ENCODE assay signal across 8 cellular contexts in genomic region chr13:50911051-50911690, GRCh38. TPM values are rescaled to one million over a fixed set of nuclear protein-coding genes. Genes with fewer than 3 reads are reported as not detected.
A peak's percentile ranks its signal among the peaks of the same experiment; 100 is the strongest.
DNase-seq lines count a peak whose midpoint lies in the region; ATAC-seq and TF ChIP-seq lines count a peak whose summit lies in the region.

No MANE protein-coding gene starts in this region.

- intact Hi-C loops in CD4-positive, alpha-beta memory T cell (cut with micrococcal nuclease) = loop anchor here (1.0 to 5.0 kb wide), 6 partner anchors 554 to 1119 kb away; partner anchors contain the start of genes KPNA3 and SPRYD7

- H3K4me1 ChIP-seq in CD4-positive, alpha-beta memory T cell (ENCODE audit: insufficient read depth, low read length) = peaks cover 59% of the 10 kb centered on the region
- H3K4me1 ChIP-seq in HUES6 (ENCODE audit: control insufficient read depth, insufficient read depth, low read length) = peaks cover 23% of the 10 kb centered on the region
- peaks cover 0 to 61% (median 30%) of the 10 kb centered on the region in 4 donors for H3K4me1 ChIP-seq in tibial nerve

- H3K27ac Mint-ChIP-seq in CD4-positive, alpha-beta memory T cell = peak overlapping the region; percentile 89 to 98 (median 95)

- POLR2A ChIA-PET in CD4-positive, alpha-beta memory T cell (lab: Charles Lee; ENCODE audit: partially characterized antibody) = interaction anchor here (0.9 to 10.2 kb wide), 18 partner anchors 12 to 1118 kb away, joined by 3 to 181 read pairs (median 8); partner anchors contain the start of genes KPNA3, SPRYD7 and TRIM13

- H3K27me3 ChIP-seq in CD4-positive, alpha-beta memory T cell (ENCODE audit: insufficient read depth, low read length) = no peaks in the 10 kb centered on the region
- H3K27me3 ChIP-seq in HUES6 (ENCODE audit: control insufficient read depth, insufficient read depth, low read length) = no peaks in the 10 kb centered on the region
- H3K27me3 ChIP-seq in tibial nerve = no peaks in the 10 kb centered on the region

- 40 to 44% methylated on average over 6 of the region's 6 CpGs for WGBS in tibial nerve, 2 donors

- H3K9ac ChIP-seq in HUES6 (ENCODE audit: low read length) = peak overlapping the region; percentile 19

- H3K27me3 Mint-ChIP-seq in CD4-positive, alpha-beta memory T cell = peaks cover 0 to 2% of the 10 kb centered on the region in 2 donors

- no peaks in the 10 kb centered on the region for H3K9me3 Mint-ChIP-seq in CD4-positive, alpha-beta memory T cell

- H3K4me3 ChIP-seq in CD4-positive, alpha-beta memory T cell (ENCODE audit: low read length in 2 of 2) = peak overlapping the region; percentile 73 to 92
- H3K4me3 ChIP-seq in HUES6 (ENCODE audit: low read depth, low read length) (peak overlapping the region; percentile 69), WI38 (ENCODE audit: low read depth, low read length) (peak overlapping the region; percentile 74; the same call in 1 of the 2 replicates), iPS-18c (ENCODE audit: insufficient read depth, low read depth, low read length) (0 out of 2 replicates have a peak overlapping the region, but pooled peaks have one; percentile 4), tibial nerve (peak overlapping the region in 3 of 4 donors; percentile 87 to 95 (median 94))

- TF ChIP-seq EP300 in tibial nerve (IDR thresholded peaks at IDR 0.05) = no peak

- TF ChIP-seq CTCF in WI38 (IDR thresholded peaks at IDR 0.05; ENCODE audit: low read depth, low read length) = no peak
- TF ChIP-seq CTCF in tibial nerve (IDR thresholded peaks at IDR 0.05) = no peak

- no peaks in the 10 kb centered on the region for H3K9me3 ChIP-seq in CD4-positive, alpha-beta memory T cell (ENCODE audit: control insufficient read depth in 1 of 2, low read length in 2 of 2)
- H3K9me3 ChIP-seq in HUES6 (ENCODE audit: control insufficient read depth, insufficient read depth, low read depth, low read length) (no peaks in the 10 kb centered on the region), iPS-18c (ENCODE audit: control insufficient read depth, insufficient read depth, low read length) (no peaks in the 10 kb centered on the region), tibial nerve (no peaks in the 10 kb centered on the region)

- no peaks in the 10 kb centered on the region for H3K36me3 ChIP-seq in CD4-positive, alpha-beta memory T cell (ENCODE audit: insufficient read depth, low read length)
- H3K36me3 ChIP-seq in HUES6 (ENCODE audit: control insufficient read depth, insufficient read depth, low read length) (no peaks in the 10 kb centered on the region), tibial nerve (no peaks in the 10 kb centered on the region)

- CTCF ChIA-PET in CD4-positive, alpha-beta memory T cell (lab: Charles Lee; ENCODE audit: partially characterized antibody) = interaction anchor here (0.5 to 6.4 kb wide), 71 partner anchors 8 to 1241 kb away, joined by 3 to 105 read pairs (median 4); partner anchors contain the start of genes KPNA3 and TRIM13

- H3K27ac ChIP-seq in CD4-positive, alpha-beta memory T cell (ENCODE audit: low read depth, low read length) = peak overlapping the region; percentile 79
- H3K27ac ChIP-seq in HUES6 (ENCODE audit: low read depth, low read length) (no peak overlapping the region), tibial nerve (peak overlapping the region in 3 of 4 donors; percentile 93 to 95 (median 94))

- peak overlapping the region; percentile 82 to 98 (median 94) for H3K4me3 Mint-ChIP-seq in CD4-positive, alpha-beta memory T cell

- no peak for TF ChIP-seq POLR2A in tibial nerve (IDR thresholded peaks at IDR 0.05)

- H3K4me1 Mint-ChIP-seq in CD4-positive, alpha-beta memory T cell = peaks cover 34 to 49% (median 41%) of the 10 kb centered on the region in 4 donors

- DNase-seq in CD4-positive, alpha-beta memory T cell = peak in 3 of 5 donors; percentile 8 to 29 (median 15)
- no peak for DNase-seq in tibial nerve (ENCODE audit: low spot score in 2 of 2)
- DNase-seq in NCI-H1436 (lab: John Stamatoyannopoulos, UW) = no peak

- ATAC-seq in GM18498 (IDR thresholded peaks at IDR 0.05; ENCODE audit: unreplicated experiment) = no peak
- ATAC-seq in GM21360 (IDR thresholded peaks at IDR 0.05; ENCODE audit: unreplicated experiment) = no peak

- H3K36me3 Mint-ChIP-seq in CD4-positive, alpha-beta memory T cell = peaks cover 0 to 7% of the 10 kb centered on the region in 2 donors

RNA-seq across cellular contexts. Expression of gene RNASEH2B, which starts 1.6 kb away (rescaled TPM):
- total RNA-seq in CD4-positive, alpha-beta memory T cell = 10 to 100 TPM; 88.9 to 96.2 TPM
- 100 to 1,000 TPM; 111 to 133 TPM for polyA plus RNA-seq in CD4-positive, alpha-beta memory T cell
- 100 to 1,000 TPM in 1 of 4 donors, 10 to 100 TPM in 3; 52.5 to 104 (median 76.5) TPM for total RNA-seq in tibial nerve

Comparison
In these comparisons a context has a peak if more than half of its experiments do, and no peak if none do; other contexts are left out.
1. DNase-seq: peak in CD4-positive, alpha-beta memory T cell (3 of 5); none in tibial nerve (0 of 2) and NCI-H1436 (single experiment).
2. H3K4me3 ChIP-seq: peak in every context shown above with its lines; median percentile 94 in tibial nerve; 82 in CD4-positive, alpha-beta memory T cell; 74 in WI38; 69 in HUES6; 4 in iPS-18c.